In the genomic region with DNA sequence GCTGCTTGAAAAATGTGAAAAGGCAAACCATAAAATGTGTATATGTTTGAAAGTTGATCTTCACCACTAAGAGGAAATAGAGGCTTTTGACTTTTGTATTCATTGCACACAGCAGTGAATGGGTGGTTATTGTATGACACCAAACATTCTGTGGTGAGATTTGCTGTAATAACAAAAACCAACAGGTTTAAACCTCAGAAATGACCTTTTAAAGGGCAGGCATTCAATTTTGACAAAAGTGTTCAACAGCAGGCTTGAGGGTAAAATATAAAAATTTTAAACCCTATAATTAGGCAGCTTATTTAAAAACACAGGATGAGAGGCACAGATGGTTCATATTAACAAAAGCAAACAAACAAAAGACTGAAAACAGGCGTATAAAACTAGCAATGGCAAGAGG, we compare ENCODE assay signal across 18 cellular contexts.
"Had no signal": no experiment of that assay in that cellular context is flagged by ENCODE, and none has a peak within 500 bp of the region (broad histone marks: within the 10 kb centered on the region; RNA-seq: fewer than 3 reads in every experiment).

No MANE protein-coding gene starts in this region.

- H3K4me3 Mint-ChIP-seq: activated T-cell treated with anti-CD3 and anti-CD28 coated beads, Interleukin-2, amount 50 U/mL, for 4 hours; central memory CD8-positive, alpha-beta T cell; memory B cell; naive thymus-derived CD8-positive, alpha-beta T cell had no signal

- H3K27ac Mint-ChIP-seq: activated naive CD4-positive, alpha-beta T cell treated with anti-CD3 and anti-CD28 coated beads, Interleukin-2, amount 50 U/mL, for 72 hours; memory B cell; naive thymus-derived CD8-positive, alpha-beta T cell had no signal

- ATAC-seq: activated naive CD4-positive, alpha-beta T cell treated with anti-CD3 and anti-CD28 coated beads, Interleukin-2, amount 50 U/mL, for 72 hours; activated T-cell treated with anti-CD3 and anti-CD28 coated beads, Interleukin-2, amount 50 U/mL, for 4 hours; left ventricle myocardium superior; naive thymus-derived CD8-positive, alpha-beta T cell; pancreas had no signal

- H3K4me3 ChIP-seq: esophagus muscularis mucosa, pancreas, sigmoid colon, spleen had no signal

- DNase-seq: activated CD4-positive, alpha-beta T cell treated with anti-CD3 and anti-CD28 coated beads, Interleukin-2, amount 50 U/mL, for 48 hours; activated effector memory CD4-positive, alpha-beta T cell treated with Interleukin-2 at 50 U/mL for 16 hours; activated T-cell treated with anti-CD3 and anti-CD28 coated beads, Interleukin-2, amount 50 U/mL, for 4 hours; amygdala; brain microvascular endothelial cell; cortex of kidney; effector CD4-positive, alpha-beta T cell; foreskin fibroblast; left ventricle myocardium superior; naive thymus-derived CD8-positive, alpha-beta T cell; pancreas; sigmoid colon; spleen; WERI-Rb-1 had no signal

- H3K9me3 Mint-ChIP-seq: central memory CD8-positive, alpha-beta T cell; memory B cell had no signal

- H3K4me1 Mint-ChIP-seq: central memory CD8-positive, alpha-beta T cell; memory B cell; naive thymus-derived CD8-positive, alpha-beta T cell had no signal

- H3K27me3 Mint-ChIP-seq: central memory CD8-positive, alpha-beta T cell; memory B cell; naive thymus-derived CD8-positive, alpha-beta T cell had no signal

- H3K36me3 Mint-ChIP-seq: activated naive CD4-positive, alpha-beta T cell treated with anti-CD3 and anti-CD28 coated beads, Interleukin-2, amount 50 U/mL, for 72 hours; memory B cell; naive thymus-derived CD8-positive, alpha-beta T cell had no signal
